8 cellular contexts compared by ENCODE assay signal in genomic region chr3:36380171-36381031, GRCh38. TPM values are rescaled to one million over a fixed set of nuclear protein-coding genes. Genes with fewer than 3 reads are reported as not detected.
DNase-seq lines count a peak whose midpoint lies in the region; ATAC-seq and TF ChIP-seq lines count a peak whose summit lies in the region.

Gene STAC (plus strand): TSS chr3:36380504. CDS start chr3:36380644, 140 bp downstream.

- H3K4me3 ChIP-seq in mammary epithelial cell (replicated peaks in 1 of 3; ENCODE audit: insufficient read depth in 1 of 3, low read depth in 2 of 3, low read length in 3 of 3): peak within 1 kb of the TSS; percentile 75 to 97 (median 81)
- H3K4me3 ChIP-seq in suprapubic skin: peak within 1 kb of the TSS; percentile 55
- H3K4me3 ChIP-seq in OCI-LY7 (ENCODE audit: low read depth, low read length, poor library complexity, severe bottlenecking): no peak within 1 kb of the TSS

- H3K9me3 Mint-ChIP-seq in activated CD4-positive, alpha-beta T cell treated with anti-CD3 and anti-CD28 coated beads, Interleukin-2, amount 10 ng/mL, durations not matched to agents 7 days and 5 days: no peaks in the 10 kb centered on the region

- H3K27me3 ChIP-seq in mammary epithelial cell (ENCODE audit: insufficient read depth, low read length) (no peaks in the 10 kb centered on the region), suprapubic skin (peaks cover 8% of the 10 kb centered on the region)

- TF ChIP-seq EP300 in suprapubic skin (IDR thresholded peaks at IDR 0.05): no peak

- H3K27me3 Mint-ChIP-seq in activated CD4-positive, alpha-beta T cell treated with anti-CD3 and anti-CD28 coated beads, Interleukin-2, amount 10 ng/mL, durations not matched to agents 7 days and 5 days: peaks cover 36% of the 10 kb centered on the region

- no peaks in the 10 kb centered on the region for H3K36me3 Mint-ChIP-seq in activated CD4-positive, alpha-beta T cell treated with anti-CD3 and anti-CD28 coated beads, Interleukin-2, amount 10 ng/mL, durations not matched to agents 7 days and 5 days (ENCODE audit: low read depth)

- H3K79me2 ChIP-seq in mammary epithelial cell (ENCODE audit: insufficient read depth, low read length) (peaks cover 42% of the 10 kb centered on the region), OCI-LY7 (ENCODE audit: insufficient read depth, low read depth, low read length) (no peaks in the 10 kb centered on the region)

- dilution Hi-C loops in mammary epithelial cell (cut with HindIII; ENCODE audit: low sequenced_read_pairs): no loop called here

- TF ChIP-seq CTCF in mammary epithelial cell (conservative IDR thresholded peaks at IDR 0.05 in 1 of 2, IDR thresholded peaks at IDR 0.05 in 1 of 2; ENCODE audit: extremely low read depth in 1 of 2, insufficient read depth in 1 of 2, low read depth in 1 of 2, low read length in 2 of 2) (no peak), suprapubic skin (IDR thresholded peaks at IDR 0.05) (no peak), OCI-LY7 (conservative IDR thresholded peaks at IDR 0.05; ENCODE audit: low read length) (no peak)

- H3K9me3 ChIP-seq in mammary epithelial cell (replicated peaks; ENCODE audit: insufficient read depth, low read length): no peaks in the 10 kb centered on the region
- H3K9me3 ChIP-seq in suprapubic skin: no peaks in the 10 kb centered on the region
- no peaks in the 10 kb centered on the region for H3K9me3 ChIP-seq in OCI-LY7 (ENCODE audit: low read length)

- BruUV-seq in mammary epithelial cell (replicated peaks; lab: Mats Ljungman, UMichigan) (no TSS peak), OCI-LY7 (replicated peaks; lab: Mats Ljungman, UMichigan) (no TSS peak)

- H3K4me3 Mint-ChIP-seq in activated CD4-positive, alpha-beta T cell treated with anti-CD3 and anti-CD28 coated beads, Interleukin-2, amount 10 ng/mL, durations not matched to agents 7 days and 5 days: peak within 1 kb of the TSS; percentile 43

- H3K4me1 Mint-ChIP-seq in activated CD4-positive, alpha-beta T cell treated with anti-CD3 and anti-CD28 coated beads, Interleukin-2, amount 10 ng/mL, durations not matched to agents 7 days and 5 days: peaks cover 9% of the 10 kb centered on the region

- H2AFZ ChIP-seq in mammary epithelial cell (ENCODE audit: low read depth, low read length) (peak within 1 kb of the TSS; percentile 96), OCI-LY7 (ENCODE audit: low read length) (no peak within 1 kb of the TSS)

- peak; percentile 8 for DNase-seq in activated CD4-positive, alpha-beta T cell treated with anti-CD3 and anti-CD28 coated beads, Interleukin-2, amount 10 ng/mL, durations not matched to agents 7 days and 5 days
- DNase-seq in activated CD4-positive, alpha-beta T cell treated with anti-CD3 and anti-CD28 coated beads for 1 hour: no peak
- DNase-seq in NCI-H510A treated with DMSO at 0.1 percent for 48 hours (lab: John Stamatoyannopoulos, UW): peak; percentile 19
- DNase-seq in mammary epithelial cell: peak; percentile 60
- no peak for DNase-seq in left lobe of liver (ENCODE audit: low spot score)
- DNase-seq in suprapubic skin (ENCODE audit: low spot score in 2 of 2): peak in 1 of 2 donors; percentile 60
- DNase-seq in OCI-LY7 (ENCODE audit: low spot score): no peak
- DNase-seq in NCI-H2227 treated with DMSO at 0.1 percent for 48 hours (lab: John Stamatoyannopoulos, UW): no peak

- POLR2A ChIA-PET in activated CD4-positive, alpha-beta T cell treated with anti-CD3 and anti-CD28 coated beads, Interleukin-2, amount 10 ng/mL, durations not matched to agents 7 days and 5 days (lab: Charles Lee): no interaction called here
- POLR2A ChIA-PET in OCI-LY7 (lab: Charles Lee): interaction anchor here (0.7 kb wide), 1 partner anchor 101 kb away, joined by 3 read pairs; no protein-coding TSS in a partner anchor

- in situ Hi-C loops in mammary epithelial cell (cut with MboI; ENCODE audit: low sequenced_read_pairs in 2 of 2): no loop called here

- no peak for TF ChIP-seq POLR2A in suprapubic skin (IDR thresholded peaks at IDR 0.05)

- ATAC-seq in left lobe of liver: peak; percentile 55

- no peaks in the 10 kb centered on the region for H3K9me2 ChIP-seq in OCI-LY7 (ENCODE audit: insufficient read depth, low read length)

- peaks cover 12% of the 10 kb centered on the region for H3K4me1 ChIP-seq in mammary epithelial cell (ENCODE audit: insufficient read depth, low read length)
- H3K4me1 ChIP-seq in suprapubic skin: peaks cover 12% of the 10 kb centered on the region
- no peaks in the 10 kb centered on the region for H3K4me1 ChIP-seq in OCI-LY7 (ENCODE audit: insufficient read depth, low read length, poor library complexity, severe bottlenecking)

- peak within 1 kb of the TSS; percentile 73 for H3K9ac ChIP-seq in mammary epithelial cell (ENCODE audit: insufficient read depth, low read length)

- CTCF ChIA-PET in activated CD4-positive, alpha-beta T cell treated with anti-CD3 and anti-CD28 coated beads, Interleukin-2, amount 10 ng/mL, durations not matched to agents 7 days and 5 days (lab: Charles Lee): no interaction called here
- CTCF ChIA-PET in mammary epithelial cell (lab: Charles Lee; ENCODE audit: low non-redundant PET): interaction anchor here (0.5 kb wide), 1 partner anchor 255 kb away, joined by 3 read pairs; no protein-coding TSS in a partner anchor
- CTCF ChIA-PET in OCI-LY7 (lab: Charles Lee; ENCODE audit: unreplicated experiment): no interaction called here

- peak within 1 kb of the TSS; percentile 90 for H3K4me2 ChIP-seq in mammary epithelial cell (ENCODE audit: insufficient read depth, low read depth, low read length)
- H3K4me2 ChIP-seq in OCI-LY7 (ENCODE audit: low read length): no peak within 1 kb of the TSS

- no peak within 1 kb of the TSS for H3K27ac Mint-ChIP-seq in activated CD4-positive, alpha-beta T cell treated with anti-CD3 and anti-CD28 coated beads, Interleukin-2, amount 10 ng/mL, durations not matched to agents 7 days and 5 days

- intact Hi-C loops in mammary epithelial cell (cut with micrococcal nuclease): loop anchor here (5.0 to 10.0 kb wide), 3 partner anchors 114 to 317 kb away; no protein-coding TSS in a partner anchor
- intact Hi-C loops in OCI-LY7 (cut with micrococcal nuclease; ENCODE audit: unreplicated experiment): no loop called here

- H3K27ac ChIP-seq in mammary epithelial cell (ENCODE audit: insufficient read depth, low read depth, low read length): peak within 1 kb of the TSS; percentile 5
- H3K27ac ChIP-seq in suprapubic skin: no peak within 1 kb of the TSS
- H3K27ac ChIP-seq in OCI-LY7 (ENCODE audit: low read depth, low read length, poor library complexity, severe bottlenecking): no peak within 1 kb of the TSS

- H3K36me3 ChIP-seq in mammary epithelial cell (ENCODE audit: insufficient read depth, low read length) (peaks cover 2% of the 10 kb centered on the region), suprapubic skin (no peaks in the 10 kb centered on the region), OCI-LY7 (ENCODE audit: insufficient read depth, low read length) (no peaks in the 10 kb centered on the region)

- under 1% methylated on average over 24 of the region's 76 CpGs for WGBS in mammary epithelial cell (ENCODE audit: low coverage, missing lambda C conversion rate)
- 7% methylated on average over 37 of the region's 76 CpGs for WGBS in suprapubic skin

- H4K20me1 ChIP-seq in mammary epithelial cell (ENCODE audit: insufficient read depth, low read length) (no peaks in the 10 kb centered on the region), OCI-LY7 (ENCODE audit: insufficient read depth, low read length) (no peaks in the 10 kb centered on the region)

RNA-seq across cellular contexts. Expression of gene STAC, which starts in this region (rescaled TPM):
- total RNA-seq in activated CD4-positive, alpha-beta T cell treated with anti-CD3 and anti-CD28 coated beads, Interleukin-2, amount 10 ng/mL, durations not matched to agents 7 days and 5 days: under 1 TPM; 0.12 to 0.15 TPM
- total RNA-seq in mammary epithelial cell (10 to 100 TPM; 19.3 to 25.3 TPM), left lobe of liver (0.65 TPM), suprapubic skin (1 to 10 TPM in 1 of 4 donors, under 1 TPM in 3; 0.45 to 5.1 (median 0.63) TPM), OCI-LY7 (2022) (not detected in 2 replicates)
- 17.6 TPM for polyA plus RNA-seq in mammary epithelial cell
- 27.8 TPM for polyA minus RNA-seq in mammary epithelial cell
- not detected in 2 replicates for total RNA-seq in OCI-LY7 (2014; rRNA removed; shearing (Covaris generic))

Comparison
In these comparisons a context has a peak if more than half of its experiments do, and no peak if none do; other contexts are left out.
1. Peak in DNase-seq in activated CD4-positive, alpha-beta T cell treated with anti-CD3 and anti-CD28 coated beads, Interleukin-2, amount 10 ng/mL, durations not matched to agents 7 days and 5 days; RNA of the gene not detected or under 1 TPM.
2. Peak in ATAC-seq in left lobe of liver; RNA of the gene not detected or under 1 TPM.
3. DNase-seq: peak in NCI-H510A treated with DMSO at 0.1 percent for 48 hours (single experiment) and mammary epithelial cell (single experiment); none in activated CD4-positive, alpha-beta T cell treated with anti-CD3 and anti-CD28 coated beads for 1 hour (single experiment), left lobe of liver (single experiment), OCI-LY7 (single experiment) and NCI-H2227 treated with DMSO at 0.1 percent for 48 hours (single experiment).